Comparison of ENCODE assay signal across 16 cellular contexts in the genomic region with DNA sequence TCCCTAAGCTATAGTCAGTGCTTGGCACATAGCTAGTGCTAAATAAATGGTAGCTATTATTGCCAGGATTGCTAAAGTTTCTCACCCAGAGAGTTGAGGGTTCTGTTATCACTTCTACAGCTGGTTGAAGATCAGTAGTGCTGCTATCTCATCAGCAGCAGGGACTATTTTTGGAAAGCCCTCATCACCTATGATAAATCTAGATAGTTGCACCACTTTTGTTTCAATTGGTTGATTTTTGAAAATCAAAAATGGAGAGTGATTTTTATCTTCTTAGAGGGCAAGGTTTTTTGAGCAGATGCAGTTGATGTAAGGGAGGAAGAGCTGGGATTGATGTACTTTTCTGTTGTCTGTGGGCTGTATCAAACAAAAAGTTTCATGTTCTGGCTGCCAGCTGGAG.
A peak's percentile ranks its signal among the peaks of the same experiment; 100 is the strongest.
DNase-seq lines count a peak whose midpoint lies in the region; ATAC-seq and TF ChIP-seq lines count a peak whose summit lies in the region.
"Had no signal": no experiment of that assay in that cellular context is flagged by ENCODE, and none has a peak within 500 bp of the region (broad histone marks: within the 10 kb centered on the region; RNA-seq: fewer than 3 reads in every experiment).

No MANE protein-coding gene starts in this region.

- H4K20me1 ChIP-seq in OCI-LY1 (ENCODE audit: insufficient read depth, low read length) = no peaks in the 10 kb centered on the region

- DNase-seq in activated naive CD4-positive, alpha-beta T cell treated with anti-CD3 and anti-CD28 coated beads, Interleukin-2, amount 50 U/mL, for 16 hours = no peak
- DNase-seq in activated naive CD8-positive, alpha-beta T cell treated with anti-CD3 and anti-CD28 coated beads, Interleukin-2, amount 50 U/mL, for 24 hours = no peak
- DNase-seq in stimulated activated naive B cell treated with anti-CD40 and anti-IgM and Interleukin-4, amounts not matched to agents 10 μg/mL and 1 μg/mL and 100 μg/mL, for 72 hours = no peak
- no peak for DNase-seq in activated gamma-delta T cell (lab: John Stamatoyannopoulos, UW)
- no peak for DNase-seq in NCI-H146 (lab: John Stamatoyannopoulos, UW)
- DNase-seq in islet precursor cell = no peak
- DNase-seq: activated effector memory CD4-positive, alpha-beta T cell treated with Interleukin-2 at 50 U/mL for 16 hours; Calu3; dermis blood vessel endothelial cell; MG63; NCI-H2029; Right ventricle myocardium superior had no signal

- ATAC-seq in activated naive CD8-positive, alpha-beta T cell treated with anti-CD3 and anti-CD28 coated beads, Interleukin-2, amount 50 U/mL, for 24 hours = no peak
- no peak for ATAC-seq in stimulated activated naive B cell treated with anti-CD40 and anti-IgM and Interleukin-4, amounts not matched to agents 10 μg/mL and 1 μg/mL and 100 μg/mL, for 72 hours (replicated peaks)

- no peak overlapping the region for H3K9ac ChIP-seq in OCI-LY1 (ENCODE audit: low read length)

- peak overlapping the region; percentile 96 for H3K27ac ChIP-seq in OCI-LY1 (ENCODE audit: low read depth, low read length, poor library complexity, severe bottlenecking)

- H3K79me2 ChIP-seq in OCI-LY1 (ENCODE audit: insufficient read depth, low read length) = peaks cover 96% of the 10 kb centered on the region

- no peaks in the 10 kb centered on the region for H3K27me3 ChIP-seq in OCI-LY1 (ENCODE audit: insufficient read depth, low read length)
- H3K27me3 ChIP-seq: MG63, right atrium auricular region had no signal

- H3K4me3 Mint-ChIP-seq in activated naive CD4-positive, alpha-beta T cell treated with anti-CD3 and anti-CD28 coated beads, Interleukin-2, amount 50 U/mL, for 24 hours = peak overlapping the region; percentile 77
- peak overlapping the region; percentile 44 for H3K4me3 Mint-ChIP-seq in activated naive CD8-positive, alpha-beta T cell treated with anti-CD3 and anti-CD28 coated beads, Interleukin-2, amount 50 U/mL, for 24 hours
- H3K4me3 Mint-ChIP-seq in stimulated activated naive B cell treated with anti-CD40 and anti-IgM and Interleukin-4, amounts not matched to agents 10 μg/mL and 1 μg/mL and 100 μg/mL, for 72 hours = peak overlapping the region; percentile 79 to 81
- H3K4me3 Mint-ChIP-seq: brain had no signal

- peaks cover 91% of the 10 kb centered on the region for H3K36me3 ChIP-seq in OCI-LY1 (ENCODE audit: insufficient read depth, low read length)
- H3K36me3 ChIP-seq: MG63, right atrium auricular region had no signal

- H3K36me3 Mint-ChIP-seq in activated naive CD4-positive, alpha-beta T cell treated with anti-CD3 and anti-CD28 coated beads, Interleukin-2, amount 50 U/mL, for 24 hours = peaks cover 51% of the 10 kb centered on the region
- H3K36me3 Mint-ChIP-seq in activated naive CD8-positive, alpha-beta T cell treated with anti-CD3 and anti-CD28 coated beads, Interleukin-2, amount 50 U/mL, for 24 hours (ENCODE audit: low read depth) = peaks cover 75% of the 10 kb centered on the region
- H3K36me3 Mint-ChIP-seq in stimulated activated naive B cell treated with anti-CD40 and anti-IgM and Interleukin-4, amounts not matched to agents 10 μg/mL and 1 μg/mL and 100 μg/mL, for 72 hours = peaks cover 72 to 79% of the 10 kb centered on the region in 2 donors

- H3F3A ChIP-seq in OCI-LY1 (ENCODE audit: insufficient read depth, low read length) = no peaks in the 10 kb centered on the region

- peak overlapping the region; percentile 95 for H3K27ac Mint-ChIP-seq in activated naive CD4-positive, alpha-beta T cell treated with anti-CD3 and anti-CD28 coated beads, Interleukin-2, amount 50 U/mL, for 24 hours
- H3K27ac Mint-ChIP-seq in activated naive CD8-positive, alpha-beta T cell treated with anti-CD3 and anti-CD28 coated beads, Interleukin-2, amount 50 U/mL, for 24 hours = peak overlapping the region; percentile 64
- H3K27ac Mint-ChIP-seq in stimulated activated naive B cell treated with anti-CD40 and anti-IgM and Interleukin-4, amounts not matched to agents 10 μg/mL and 1 μg/mL and 100 μg/mL, for 72 hours = peak overlapping the region; percentile 96
- H3K27ac Mint-ChIP-seq: brain had no signal

- peak overlapping the region; percentile 35; the same call in 1 of the 2 replicates for H3K4me2 ChIP-seq in OCI-LY1 (ENCODE audit: low read length)

- H3K9me3 ChIP-seq in OCI-LY1 (ENCODE audit: low read length) = 0 out of 2 replicates have a peak, but pooled peaks cover 2% of the 10 kb centered on the region

- H3K9me2 ChIP-seq in OCI-LY1 (ENCODE audit: low read depth, low read length) = no peaks in the 10 kb centered on the region

- no peak for TF ChIP-seq CTCF in OCI-LY1 (IDR thresholded peaks at IDR 0.05; ENCODE audit: low read length)

- H3K9me3 Mint-ChIP-seq in activated naive CD4-positive, alpha-beta T cell treated with anti-CD3 and anti-CD28 coated beads, Interleukin-2, amount 50 U/mL, for 24 hours = peaks cover 13% of the 10 kb centered on the region
- H3K9me3 Mint-ChIP-seq in activated naive CD8-positive, alpha-beta T cell treated with anti-CD3 and anti-CD28 coated beads, Interleukin-2, amount 50 U/mL, for 24 hours = peaks cover 24% of the 10 kb centered on the region
- peaks cover 3 to 12% of the 10 kb centered on the region in 2 donors for H3K9me3 Mint-ChIP-seq in stimulated activated naive B cell treated with anti-CD40 and anti-IgM and Interleukin-4, amounts not matched to agents 10 μg/mL and 1 μg/mL and 100 μg/mL, for 72 hours

- H3K4me1 ChIP-seq in OCI-LY1 (ENCODE audit: insufficient read depth, low read length, severe bottlenecking) = peaks cover 55% of the 10 kb centered on the region

- no peak overlapping the region for H2AFZ ChIP-seq in OCI-LY1 (ENCODE audit: low read length)

- H3K4me1 Mint-ChIP-seq in activated naive CD4-positive, alpha-beta T cell treated with anti-CD3 and anti-CD28 coated beads, Interleukin-2, amount 50 U/mL, for 24 hours = peaks cover 79% of the 10 kb centered on the region
- H3K4me1 Mint-ChIP-seq in activated naive CD8-positive, alpha-beta T cell treated with anti-CD3 and anti-CD28 coated beads, Interleukin-2, amount 50 U/mL, for 24 hours = peaks cover 71% of the 10 kb centered on the region
- H3K4me1 Mint-ChIP-seq in stimulated activated naive B cell treated with anti-CD40 and anti-IgM and Interleukin-4, amounts not matched to agents 10 μg/mL and 1 μg/mL and 100 μg/mL, for 72 hours = peaks cover 60 to 87% of the 10 kb centered on the region in 2 donors

- H3K27me3 Mint-ChIP-seq in activated naive CD4-positive, alpha-beta T cell treated with anti-CD3 and anti-CD28 coated beads, Interleukin-2, amount 50 U/mL, for 24 hours = no peaks in the 10 kb centered on the region
- no peaks in the 10 kb centered on the region for H3K27me3 Mint-ChIP-seq in activated naive CD8-positive, alpha-beta T cell treated with anti-CD3 and anti-CD28 coated beads, Interleukin-2, amount 50 U/mL, for 24 hours
- no peaks in the 10 kb centered on the region for H3K27me3 Mint-ChIP-seq in stimulated activated naive B cell treated with anti-CD40 and anti-IgM and Interleukin-4, amounts not matched to agents 10 μg/mL and 1 μg/mL and 100 μg/mL, for 72 hours
- H3K27me3 Mint-ChIP-seq: brain had no signal

- H3K4me3 ChIP-seq in OCI-LY1 (ENCODE audit: low read depth, low read length, poor library complexity, severe bottlenecking) = no peak overlapping the region
- H3K4me3 ChIP-seq: MG63, right atrium auricular region had no signal
